Comparison of ENCODE assay signal across 1 cellular context in genomic region chr9:23747088-23747748, GRCh38.
TF ChIP-seq lines count a peak whose summit lies in the region.

No MANE protein-coding gene starts in this region.

TF ChIP-seq in GM12878, 131 proteins besides CTCF, POLR2A, EP300 and RAD21 (continued from another document):
- no peak for TF ChIP-seq ZNF207 (IDR thresholded peaks at IDR 0.05; ENCODE audit: borderline replicate concordance)
- TF ChIP-seq E4F1 (IDR thresholded peaks at IDR 0.05; ENCODE audit: borderline replicate concordance, partially characterized antibody), result no peak
- no peak for TF ChIP-seq PML (IDR thresholded peaks at IDR 0.05; ENCODE audit: low read length)
- no peak for TF ChIP-seq SUPT20H (IDR thresholded peaks at IDR 0.05; ENCODE audit: borderline replicate concordance, control insufficient read depth, low read depth, low read length)
- no peak for TF ChIP-seq MYB (IDR thresholded peaks at IDR 0.05; ENCODE audit: borderline replicate concordance, low read depth, low read length)
- TF ChIP-seq FOS (IDR thresholded peaks at IDR 0.05; ENCODE audit: borderline replicate concordance, extremely low read depth, insufficient read length), result no peak
- no peak for TF ChIP-seq CREM (IDR thresholded peaks at IDR 0.05; ENCODE audit: low read depth)
